In genomic region chr18:7116832-7117389, GRCh38 we compare ENCODE assay signal across 9 cellular contexts. TPM values are rescaled to one million over a fixed set of nuclear protein-coding genes. Genes with fewer than 3 reads are reported as not detected.
A peak's percentile ranks its signal among the peaks of the same experiment; 100 is the strongest.
DNase-seq lines count a peak whose midpoint lies in the region; TF ChIP-seq lines count a peak whose summit lies in the region.
"Had no signal": no experiment of that assay in that cellular context is flagged by ENCODE, and none has a peak within 500 bp of the region (broad histone marks: within the 10 kb centered on the region; RNA-seq: fewer than 3 reads in every experiment).

No MANE protein-coding gene starts in this region.

- peak; percentile 62 for DNase-seq in adipocyte (ENCODE audit: low read depth)
- no peak for DNase-seq in activated CD4-positive, CD25-positive, alpha-beta regulatory T cell treated with anti-CD3 and anti-CD28 coated beads, Interleukin-2, amount 50 U/mL, for 72 hours
- DNase-seq in NCI-H446 (lab: John Stamatoyannopoulos, UW): no peak
- DNase-seq in globus pallidus (ENCODE audit: low spot score): no peak
- no peak for DNase-seq in GM10248 (ENCODE audit: extremely low spot score)
- DNase-seq: naive B cell had no signal

- peaks cover 3% of the 10 kb centered on the region for H3K27me3 ChIP-seq in adipocyte (replicated peaks; ENCODE audit: control insufficient read depth, insufficient read depth, low read length)
- H3K27me3 ChIP-seq in iPS-18a (ENCODE audit: control insufficient read depth, insufficient read depth, low read length): peaks cover 19% of the 10 kb centered on the region
- H3K27me3 ChIP-seq in skeletal muscle tissue (ENCODE audit: control insufficient read depth in 3 of 3, insufficient read depth in 3 of 3, low read length in 3 of 3): peaks cover 24 to 36% (median 36%) of the 10 kb centered on the region in 3 donors

- POLR2A ChIA-PET in HEK293 (lab: Yijun Ruan, JAX): interaction anchor here (1.0 to 1.2 kb wide), 2 partner anchors 10 to 16 kb away, joined by 3 to 5 read pairs; no protein-coding TSS in a partner anchor
- POLR2A ChIA-PET in GM10248 (lab: Yijun Ruan, JAX): no interaction called here

- H3K4me3 ChIP-seq in HEK293 (ENCODE audit: low read depth, low read length) (peak overlapping the region; percentile 61), adipocyte (ENCODE audit: low read length) (peak overlapping the region; percentile 82), iPS-18a (ENCODE audit: low read length) (peak overlapping the region; percentile 74), skeletal muscle tissue (ENCODE audit: low read length in 3 of 3) (peak overlapping the region; percentile 33 to 67 (median 63))

- H3K9ac ChIP-seq in adipocyte (ENCODE audit: low read length): peak overlapping the region; percentile 51
- H3K9ac ChIP-seq in iPS-18a (ENCODE audit: low read length): peak overlapping the region; percentile 51
- H3K9ac ChIP-seq in skeletal muscle tissue (ENCODE audit: low read depth in 1 of 3, low read length in 3 of 3): no peak overlapping the region

- TF ChIP-seq CTCF in HEK293 (tag by site-specific recombination; IDR thresholded peaks at IDR 0.05): no peak; the same call in 1 of the 2 replicates
- no peak for TF ChIP-seq CTCF in GM10248 (IDR thresholded peaks at IDR 0.05; ENCODE audit: control extremely low read depth, extremely low read depth, low read depth, missing control alignments)

- CTCF ChIA-PET in HEK293 (lab: Yijun Ruan, JAX): interaction anchor here (1.1 kb wide), 1 partner anchor 45 kb away, joined by 4 read pairs; no protein-coding TSS in a partner anchor
- CTCF ChIA-PET in GM10248 (lab: Yijun Ruan, JAX): no interaction called here

- H3K36me3 ChIP-seq in HEK293 (ENCODE audit: control insufficient read depth in 2 of 2, insufficient read depth in 1 of 2, low read length in 2 of 2): no peaks in the 10 kb centered on the region
- no peaks in the 10 kb centered on the region for H3K36me3 ChIP-seq in adipocyte (ENCODE audit: control insufficient read depth, insufficient read depth, low read length, severe bottlenecking)
- no peaks in the 10 kb centered on the region for H3K36me3 ChIP-seq in iPS-18a (ENCODE audit: control insufficient read depth, low read depth, low read length)
- H3K36me3 ChIP-seq in skeletal muscle tissue (ENCODE audit: control insufficient read depth in 3 of 3, insufficient read depth in 3 of 3, low read length in 3 of 3): no peaks in the 10 kb centered on the region

- peak overlapping the region; percentile 37; the same call in 1 of the 2 replicates for H3K27ac ChIP-seq in HEK293 (ENCODE audit: extremely low read depth, low read depth, low read length)
- H3K27ac ChIP-seq in iPS-18a (ENCODE audit: low read length): no peak overlapping the region
- no peak overlapping the region for H3K27ac ChIP-seq in skeletal muscle tissue (ENCODE audit: low read depth, low read length)

- no peaks in the 10 kb centered on the region for H3K9me3 ChIP-seq in HEK293 (ENCODE audit: control insufficient read depth, insufficient read depth, low read depth, low read length)
- H3K9me3 ChIP-seq in adipocyte (ENCODE audit: control insufficient read depth, low read length): no peaks in the 10 kb centered on the region
- no peaks in the 10 kb centered on the region for H3K9me3 ChIP-seq in iPS-18a (ENCODE audit: control insufficient read depth, low read depth, low read length)
- H3K9me3 ChIP-seq in skeletal muscle tissue (ENCODE audit: control insufficient read depth in 3 of 3, low read length in 3 of 3): no peaks in the 10 kb centered on the region

- H3K4me1 ChIP-seq in HEK293 (ENCODE audit: control insufficient read depth, insufficient read depth, low read length) (0 out of 2 replicates have a peak, but pooled peaks cover 2% of the 10 kb centered on the region), adipocyte (ENCODE audit: control insufficient read depth, insufficient read depth, low read length) (peaks cover 7% of the 10 kb centered on the region), iPS-18a (ENCODE audit: control insufficient read depth, low read depth, low read length) (no peaks in the 10 kb centered on the region), skeletal muscle tissue (ENCODE audit: control insufficient read depth in 3 of 3, insufficient read depth in 3 of 3, low read length in 3 of 3) (peaks cover 10 to 12% (median 11%) of the 10 kb centered on the region in 3 donors)

TF ChIP-seq in HEK293, 187 proteins besides CTCF, POLR2A, EP300 and RAD21 (continues in another document):
- TF ChIP-seq ZNF140 (tag by site-specific recombination; IDR thresholded peaks at IDR 0.05) (no peak), GLI4 (tag by site-specific recombination; IDR thresholded peaks at IDR 0.05) (no peak), ZFP69B (tag by site-specific recombination; IDR thresholded peaks at IDR 0.05) (no peak), ZBTB8A (tag by site-specific recombination; IDR thresholded peaks at IDR 0.05) (peak; percentile 79), ZNF76 (tag by site-specific recombination; IDR thresholded peaks at IDR 0.05; ENCODE audit: borderline replicate concordance, low read depth) (no peak), ZNF184 (tag by site-specific recombination; IDR thresholded peaks at IDR 0.05) (no peak), ZNF701 (tag by site-specific recombination; IDR thresholded peaks at IDR 0.05) (no peak), KLF7 (tag by site-specific recombination; IDR thresholded peaks at IDR 0.05; ENCODE audit: borderline replicate concordance) (no peak), ZNF132 (tag by site-specific recombination; IDR thresholded peaks at IDR 0.05; ENCODE audit: borderline replicate concordance) (no peak), WT1 (tag by site-specific recombination; IDR thresholded peaks at IDR 0.05) (no peak), ZNF404 (tag by site-specific recombination; IDR thresholded peaks at IDR 0.05) (no peak), TCF7L2 (IDR thresholded peaks at IDR 0.05; ENCODE audit: borderline replicate concordance, low read depth, low read length) (no peak), ZXDB (tag by site-specific recombination; IDR thresholded peaks at IDR 0.05) (no peak), ZNF311 (tag by site-specific recombination; IDR thresholded peaks at IDR 0.05; ENCODE audit: borderline replicate concordance) (no peak), ZNF10 (tag by site-specific recombination; IDR thresholded peaks at IDR 0.05) (no peak), ZNF785 (tag by site-specific recombination; IDR thresholded peaks at IDR 0.05) (no peak), ZNF394 (tag by site-specific recombination; IDR thresholded peaks at IDR 0.05; ENCODE audit: borderline replicate concordance) (peak; percentile 22; the same call in 1 of the 2 replicates), KLF8 (tag by site-specific recombination; IDR thresholded peaks at IDR 0.05) (no peak; the same call in 1 of the 2 replicates), ZFHX2 (tag by site-specific recombination; conservative IDR thresholded peaks at IDR 0.05) (peak; percentile 34), ZNF274 (IDR thresholded peaks at IDR 0.05; ENCODE audit: low read length) (no peak), ZNF274 (tag by site-specific recombination; IDR thresholded peaks at IDR 0.05; ENCODE audit: borderline replicate concordance) (no peak), SALL2 (tag by site-specific recombination; IDR thresholded peaks at IDR 0.05; ENCODE audit: borderline replicate concordance) (no peak), ZNF747 (tag by site-specific recombination; IDR thresholded peaks at IDR 0.05) (no peak), ZBTB49 (tag by site-specific recombination; IDR thresholded peaks at IDR 0.05; ENCODE audit: low read depth) (no peak), EGR2 (tag by site-specific recombination; IDR thresholded peaks at IDR 0.05; ENCODE audit: low read depth) (peak; percentile 32; the same call in 1 of the 2 replicates), ZBTB7A (tag by site-specific recombination; IDR thresholded peaks at IDR 0.05; ENCODE audit: low read depth) (0 out of 2 replicates have a peak, but pooled peaks have one; percentile 23), ZNF473 (tag by site-specific recombination; IDR thresholded peaks at IDR 0.05) (no peak), MEIS1 (CRISPR knock-in tag; IDR thresholded peaks at IDR 0.05; ENCODE audit: borderline replicate concordance) (no peak), ZNF239 (tag by site-specific recombination; IDR thresholded peaks at IDR 0.05) (no peak)
- TF ChIP-seq, protein P1, sequence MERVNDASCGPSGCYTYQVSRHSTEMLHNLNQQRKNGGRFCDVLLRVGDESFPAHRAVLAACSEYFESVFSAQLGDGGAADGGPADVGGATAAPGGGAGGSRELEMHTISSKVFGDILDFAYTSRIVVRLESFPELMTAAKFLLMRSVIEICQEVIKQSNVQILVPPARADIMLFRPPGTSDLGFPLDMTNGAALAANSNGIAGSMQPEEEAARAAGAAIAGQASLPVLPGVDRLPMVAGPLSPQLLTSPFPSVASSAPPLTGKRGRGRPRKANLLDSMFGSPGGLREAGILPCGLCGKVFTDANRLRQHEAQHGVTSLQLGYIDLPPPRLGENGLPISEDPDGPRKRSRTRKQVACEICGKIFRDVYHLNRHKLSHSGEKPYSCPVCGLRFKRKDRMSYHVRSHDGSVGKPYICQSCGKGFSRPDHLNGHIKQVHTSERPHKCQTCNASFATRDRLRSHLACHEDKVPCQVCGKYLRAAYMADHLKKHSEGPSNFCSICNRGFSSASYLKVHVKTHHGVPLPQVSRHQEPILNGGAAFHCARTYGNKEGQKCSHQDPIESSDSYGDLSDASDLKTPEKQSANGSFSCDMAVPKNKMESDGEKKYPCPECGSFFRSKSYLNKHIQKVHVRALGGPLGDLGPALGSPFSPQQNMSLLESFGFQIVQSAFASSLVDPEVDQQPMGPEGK (tag by site-specific recombination; IDR thresholded peaks at IDR 0.05): no peak

RNA-seq across cellular contexts. Expression of gene LAMA1, which starts 0.7 kb away (rescaled TPM):
- 4.2 TPM for total RNA-seq in skeletal muscle tissue

Comparison
In these comparisons a context has a peak if more than half of its experiments do, and no peak if none do; other contexts are left out.
1. H3K9ac ChIP-seq: peak in adipocyte (single experiment) and iPS-18a (single experiment); none in skeletal muscle tissue (0 of 3).
2. Peak in every context shown above with its lines, with median percentiles within 50 percentile points of each other: H3K4me3 ChIP-seq.